1 cellular context compared by ENCODE assay signal in genomic region chr7:2210551-2211258, GRCh38.
TF ChIP-seq lines count a peak whose summit lies in the region.

No MANE protein-coding gene starts in this region.

TF ChIP-seq in GM23338, 12 proteins besides CTCF, POLR2A, EP300 and RAD21 (continued from another document):
- TF ChIP-seq, protein P1, sequence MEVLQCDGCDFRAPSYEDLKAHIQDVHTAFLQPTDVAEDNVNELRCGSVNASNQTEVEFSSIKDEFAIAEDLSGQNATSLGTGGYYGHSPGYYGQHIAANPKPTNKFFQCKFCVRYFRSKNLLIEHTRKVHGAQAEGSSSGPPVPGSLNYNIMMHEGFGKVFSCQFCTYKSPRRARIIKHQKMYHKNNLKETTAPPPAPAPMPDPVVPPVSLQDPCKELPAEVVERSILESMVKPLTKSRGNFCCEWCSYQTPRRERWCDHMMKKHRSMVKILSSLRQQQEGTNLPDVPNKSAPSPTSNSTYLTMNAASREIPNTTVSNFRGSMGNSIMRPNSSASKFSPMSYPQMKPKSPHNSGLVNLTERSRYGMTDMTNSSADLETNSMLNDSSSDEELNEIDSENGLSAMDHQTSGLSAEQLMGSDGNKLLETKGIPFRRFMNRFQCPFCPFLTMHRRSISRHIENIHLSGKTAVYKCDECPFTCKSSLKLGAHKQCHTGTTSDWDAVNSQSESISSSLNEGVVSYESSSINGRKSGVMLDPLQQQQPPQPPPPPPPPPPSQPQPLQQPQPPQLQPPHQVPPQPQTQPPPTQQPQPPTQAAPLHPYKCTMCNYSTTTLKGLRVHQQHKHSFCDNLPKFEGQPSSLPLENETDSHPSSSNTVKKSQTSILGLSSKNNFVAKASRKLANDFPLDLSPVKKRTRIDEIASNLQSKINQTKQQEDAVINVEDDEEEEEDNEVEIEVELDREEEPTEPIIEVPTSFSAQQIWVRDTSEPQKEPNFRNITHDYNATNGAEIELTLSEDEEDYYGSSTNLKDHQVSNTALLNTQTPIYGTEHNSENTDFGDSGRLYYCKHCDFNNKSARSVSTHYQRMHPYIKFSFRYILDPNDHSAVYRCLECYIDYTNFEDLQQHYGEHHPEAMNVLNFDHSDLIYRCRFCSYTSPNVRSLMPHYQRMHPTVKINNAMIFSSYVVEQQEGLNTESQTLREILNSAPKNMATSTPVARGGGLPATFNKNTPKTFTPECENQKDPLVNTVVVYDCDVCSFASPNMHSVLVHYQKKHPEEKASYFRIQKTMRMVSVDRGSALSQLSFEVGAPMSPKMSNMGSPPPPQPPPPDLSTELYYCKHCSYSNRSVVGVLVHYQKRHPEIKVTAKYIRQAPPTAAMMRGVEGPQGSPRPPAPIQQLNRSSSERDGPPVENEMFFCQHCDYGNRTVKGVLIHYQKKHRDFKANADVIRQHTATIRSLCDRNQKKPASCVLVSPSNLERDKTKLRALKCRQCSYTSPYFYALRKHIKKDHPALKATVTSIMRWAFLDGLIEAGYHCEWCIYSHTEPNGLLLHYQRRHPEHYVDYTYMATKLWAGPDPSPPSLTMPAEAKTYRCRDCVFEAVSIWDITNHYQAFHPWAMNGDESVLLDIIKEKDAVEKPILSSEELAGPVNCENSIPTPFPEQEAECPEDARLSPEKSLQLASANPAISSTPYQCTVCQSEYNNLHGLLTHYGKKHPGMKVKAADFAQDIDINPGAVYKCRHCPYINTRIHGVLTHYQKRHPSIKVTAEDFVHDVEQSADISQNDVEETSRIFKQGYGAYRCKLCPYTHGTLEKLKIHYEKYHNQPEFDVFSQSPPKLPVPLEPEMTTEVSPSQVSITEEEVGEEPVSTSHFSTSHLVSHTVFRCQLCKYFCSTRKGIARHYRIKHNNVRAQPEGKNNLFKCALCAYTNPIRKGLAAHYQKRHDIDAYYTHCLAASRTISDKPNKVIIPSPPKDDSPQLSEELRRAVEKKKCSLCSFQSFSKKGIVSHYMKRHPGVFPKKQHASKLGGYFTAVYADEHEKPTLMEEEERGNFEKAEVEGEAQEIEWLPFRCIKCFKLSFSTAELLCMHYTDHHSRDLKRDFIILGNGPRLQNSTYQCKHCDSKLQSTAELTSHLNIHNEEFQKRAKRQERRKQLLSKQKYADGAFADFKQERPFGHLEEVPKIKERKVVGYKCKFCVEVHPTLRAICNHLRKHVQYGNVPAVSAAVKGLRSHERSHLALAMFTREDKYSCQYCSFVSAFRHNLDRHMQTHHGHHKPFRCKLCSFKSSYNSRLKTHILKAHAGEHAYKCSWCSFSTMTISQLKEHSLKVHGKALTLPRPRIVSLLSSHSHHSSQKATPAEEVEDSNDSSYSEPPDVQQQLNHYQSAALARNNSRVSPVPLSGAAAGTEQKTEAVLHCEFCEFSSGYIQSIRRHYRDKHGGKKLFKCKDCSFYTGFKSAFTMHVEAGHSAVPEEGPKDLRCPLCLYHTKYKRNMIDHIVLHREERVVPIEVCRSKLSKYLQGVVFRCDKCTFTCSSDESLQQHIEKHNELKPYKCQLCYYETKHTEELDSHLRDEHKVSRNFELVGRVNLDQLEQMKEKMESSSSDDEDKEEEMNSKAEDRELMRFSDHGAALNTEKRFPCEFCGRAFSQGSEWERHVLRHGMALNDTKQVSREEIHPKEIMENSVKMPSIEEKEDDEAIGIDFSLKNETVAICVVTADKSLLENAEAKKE (CRISPR knock-in tag; IDR thresholded peaks at IDR 0.05) = no peak
